8 cellular contexts compared by ENCODE assay signal in the genomic region with DNA sequence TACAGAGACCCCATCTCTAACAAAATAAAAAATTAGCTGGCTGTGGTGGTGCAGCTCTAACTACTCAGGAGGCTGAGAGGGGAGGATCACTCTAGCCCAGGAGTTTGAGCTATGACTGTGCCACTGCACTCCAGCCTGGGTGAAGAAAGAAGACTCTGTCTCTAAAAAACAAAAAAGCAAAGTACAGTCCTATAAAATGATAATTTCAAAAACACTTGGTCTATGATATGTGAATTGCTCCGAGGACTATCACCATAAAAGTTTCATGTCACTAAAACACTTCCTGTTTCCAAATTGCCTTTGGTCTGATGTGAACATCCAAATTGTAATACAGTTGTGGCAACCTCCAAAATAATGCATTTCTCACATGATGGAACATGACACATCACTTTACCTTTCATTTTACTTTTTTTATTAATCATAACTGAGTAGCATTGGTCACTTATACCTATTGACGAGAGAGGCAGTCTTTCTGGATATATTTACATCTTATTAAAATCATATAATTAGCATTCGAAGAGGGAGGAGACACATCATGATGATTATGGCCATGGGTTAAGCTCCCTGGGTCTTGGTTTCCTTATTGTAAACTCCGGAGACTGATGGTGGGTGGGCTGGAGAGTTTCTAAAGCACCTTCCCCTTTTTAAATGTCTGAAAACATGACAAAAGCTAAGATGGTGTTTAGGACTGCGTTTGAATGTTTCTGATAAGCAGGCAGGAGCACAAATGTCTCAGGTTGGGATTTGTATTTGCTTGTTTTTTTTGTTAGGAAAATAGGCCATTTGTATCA. TPM values are rescaled to one million over a fixed set of nuclear protein-coding genes. Genes with fewer than 3 reads are reported as not detected.
DNase-seq lines count a peak whose midpoint lies in the region; ATAC-seq, FAIRE-seq and TF ChIP-seq lines count a peak whose summit lies in the region.

No MANE protein-coding gene starts in this region.

- FAIRE-seq in GM18507 (lab: Jason Lieb, UNC) = peak; percentile 62
- no peak for FAIRE-seq in RCC 7860 (lab: Jason Lieb, UNC)

- peak overlapping the region; percentile 12 for H3K27ac ChIP-seq in colonic mucosa

- H3K4me1 ChIP-seq in colonic mucosa = peaks cover 2% of the 10 kb centered on the region

- no peaks in the 10 kb centered on the region for H3K36me3 ChIP-seq in colonic mucosa

- no peaks in the 10 kb centered on the region for H3K27me3 ChIP-seq in colonic mucosa

- no peak for TF ChIP-seq CTCF in colonic mucosa (IDR thresholded peaks at IDR 0.05)

- ATAC-seq in GM21390 (IDR thresholded peaks at IDR 0.05; ENCODE audit: unreplicated experiment) (peak; percentile 46), HG03354 (IDR thresholded peaks at IDR 0.05; ENCODE audit: poor library complexity, severe bottlenecking, unreplicated experiment) (peak; percentile 49)

- CTCF ChIA-PET in HEK293T (lab: Yijun Ruan, JAX) = no interaction called here

- no peaks in the 10 kb centered on the region for H3K9me3 ChIP-seq in colonic mucosa

- intact Hi-C loops in colonic mucosa (cut with DNase I) = no loop called here

- H3K9ac ChIP-seq in colonic mucosa (ENCODE audit: low read depth in 2 of 2, low read length in 2 of 2) = no peak overlapping the region

- H3K4me3 ChIP-seq in colonic mucosa = no peak overlapping the region

- no peak for DNase-seq in GM18507 (ENCODE audit: extremely low spot score, insufficient read length, low read depth)
- no peak for DNase-seq in colonic mucosa
- no peak for DNase-seq in RCC 7860 (ENCODE audit: low spot score)
- DNase-seq in HEK293T (ENCODE audit: extremely low spot score) = no peak
- DNase-seq in putamen (ENCODE audit: low spot score) = no peak
- no peak for DNase-seq in GOT3 (lab: John Stamatoyannopoulos, UW)

- POLR2A ChIA-PET in HEK293T (lab: Yijun Ruan, JAX) = no interaction called here

TF ChIP-seq in HEK293T, 16 proteins besides CTCF, POLR2A, EP300 and RAD21:
- TF ChIP-seq HDGF (IDR thresholded peaks at IDR 0.05; ENCODE audit: borderline replicate concordance) (no peak), LEF1 (IDR thresholded peaks at IDR 0.05; ENCODE audit: borderline replicate concordance) (no peak), ARNT (IDR thresholded peaks at IDR 0.05) (no peak), NFRKB (IDR thresholded peaks at IDR 0.05) (no peak), FOXA1 (IDR thresholded peaks at IDR 0.05) (no peak), FOXK2 (IDR thresholded peaks at IDR 0.05) (no peak), L3MBTL2 (conservative IDR thresholded peaks at IDR 0.05) (no peak), SUZ12 (IDR thresholded peaks at IDR 0.05) (no peak), BHLHE40 (IDR thresholded peaks at IDR 0.05; ENCODE audit: borderline replicate concordance) (no peak), ZNF384 (IDR thresholded peaks at IDR 0.05) (no peak), CTBP1 (IDR thresholded peaks at IDR 0.05; ENCODE audit: borderline replicate concordance) (no peak), FOXM1 (IDR thresholded peaks at IDR 0.05; ENCODE audit: borderline replicate concordance) (no peak), TARDBP (IDR thresholded peaks at IDR 0.05) (no peak), SP1 (IDR thresholded peaks at IDR 0.05) (no peak), ELF4 (IDR thresholded peaks at IDR 0.05) (no peak)
- TF ChIP-seq, protein P1, sequence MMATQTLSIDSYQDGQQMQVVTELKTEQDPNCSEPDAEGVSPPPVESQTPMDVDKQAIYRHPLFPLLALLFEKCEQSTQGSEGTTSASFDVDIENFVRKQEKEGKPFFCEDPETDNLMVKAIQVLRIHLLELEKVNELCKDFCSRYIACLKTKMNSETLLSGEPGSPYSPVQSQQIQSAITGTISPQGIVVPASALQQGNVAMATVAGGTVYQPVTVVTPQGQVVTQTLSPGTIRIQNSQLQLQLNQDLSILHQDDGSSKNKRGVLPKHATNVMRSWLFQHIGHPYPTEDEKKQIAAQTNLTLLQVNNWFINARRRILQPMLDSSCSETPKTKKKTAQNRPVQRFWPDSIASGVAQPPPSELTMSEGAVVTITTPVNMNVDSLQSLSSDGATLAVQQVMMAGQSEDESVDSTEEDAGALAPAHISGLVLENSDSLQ (IDR thresholded peaks at IDR 0.05) = no peak

RNA-seq across cellular contexts. Expression of a gene that starts 25.8 kb away (rescaled TPM):
- total RNA-seq in colonic mucosa = 1 to 10 TPM in 1 of 2 donors, under 1 TPM in 1; 0.30 to 1.4 TPM
